17 cellular contexts compared by ENCODE assay signal in the genomic region with DNA sequence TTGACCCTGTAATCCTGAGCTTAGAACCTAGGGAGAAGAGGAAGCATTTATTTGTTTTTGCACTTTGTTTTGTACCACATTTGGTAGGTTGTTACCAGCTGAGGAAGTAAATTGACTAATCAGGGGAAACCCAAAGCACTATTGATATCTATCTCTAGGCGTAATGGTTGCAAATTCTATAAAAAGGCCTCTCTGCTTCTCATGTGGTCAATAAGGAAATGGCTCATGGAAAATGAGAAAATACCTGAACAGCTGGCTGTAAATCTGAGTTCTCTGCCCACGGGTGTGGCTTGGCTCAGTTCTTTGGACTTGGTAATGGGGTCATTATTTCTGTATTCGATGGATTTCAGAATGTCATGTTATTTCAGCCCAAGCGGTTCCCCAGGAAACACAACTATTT. TPM values are rescaled to one million over a fixed set of nuclear protein-coding genes. Genes with fewer than 3 reads are reported as not detected.
DNase-seq lines count a peak whose midpoint lies in the region; ATAC-seq and TF ChIP-seq lines count a peak whose summit lies in the region.
"Had no signal": no experiment of that assay in that cellular context is flagged by ENCODE, and none has a peak within 500 bp of the region (broad histone marks: within the 10 kb centered on the region; RNA-seq: fewer than 3 reads in every experiment).

No MANE protein-coding gene starts in this region.

- no peaks in the 10 kb centered on the region for H3K36me3 ChIP-seq in SK-N-SH (replicated peaks in 1 of 2; ENCODE audit: control insufficient read depth in 1 of 2, insufficient read depth in 2 of 2, low read length in 1 of 2)
- no peaks in the 10 kb centered on the region for H3K36me3 ChIP-seq in brain microvascular endothelial cell (replicated peaks)

- no peaks in the 10 kb centered on the region for H3K27me3 Mint-ChIP-seq in stimulated activated naive B cell treated with anti-CD40 and anti-IgM and Interleukin-4, amounts not matched to agents 10 μg/mL and 1 μg/mL and 100 μg/mL, for 72 hours
- H3K27me3 Mint-ChIP-seq in activated naive CD4-positive, alpha-beta T cell treated with anti-CD3 and anti-CD28 coated beads for 36 hours (ENCODE audit: low read depth): no peaks in the 10 kb centered on the region
- H3K27me3 Mint-ChIP-seq: dendritic cell treated with granulocyte-macrophage colony-stimulating factor and Interleukin-4, amounts not matched to agents 40 ng/mL and 50 ng/mL, for 4 days had no signal

- no peaks in the 10 kb centered on the region for H3F3A ChIP-seq in SK-N-SH (replicated peaks; ENCODE audit: insufficient read depth)

- TF ChIP-seq CTCF in SK-N-SH (IDR thresholded peaks at IDR 0.05) (no peak), brain microvascular endothelial cell (IDR thresholded peaks at IDR 0.05; ENCODE audit: low read depth, low read length, missing control alignments) (no peak)

- no peaks in the 10 kb centered on the region for H3K9me3 ChIP-seq in SK-N-SH

- H3K4me1 ChIP-seq in SK-N-SH (ENCODE audit: control insufficient read depth in 1 of 2, insufficient read depth in 2 of 2, low read depth in 1 of 2, low read length in 1 of 2): no peaks in the 10 kb centered on the region
- H3K4me1 ChIP-seq: parathyroid adenoma had no signal

- no peak for TF ChIP-seq RAD21 in SK-N-SH (IDR thresholded peaks at IDR 0.05; ENCODE audit: low read length)

- H3K4me3 ChIP-seq in SK-N-SH (ENCODE audit: low read depth in 2 of 2, low read length in 1 of 2) (no peak overlapping the region), brain microvascular endothelial cell (ENCODE audit: low read depth, low read length) (no peak overlapping the region)

- H3K9me2 ChIP-seq in SK-N-SH: no peaks in the 10 kb centered on the region

- no peak overlapping the region for H3K4me3 Mint-ChIP-seq in stimulated activated naive B cell treated with anti-CD40 and anti-IgM and Interleukin-4, amounts not matched to agents 10 μg/mL and 1 μg/mL and 100 μg/mL, for 72 hours
- H3K4me3 Mint-ChIP-seq in activated naive CD4-positive, alpha-beta T cell treated with anti-CD3 and anti-CD28 coated beads for 36 hours: no peak overlapping the region
- H3K4me3 Mint-ChIP-seq: dendritic cell treated with granulocyte-macrophage colony-stimulating factor and Interleukin-4, amounts not matched to agents 40 ng/mL and 50 ng/mL, for 4 days had no signal

- H3K4me1 Mint-ChIP-seq in stimulated activated naive B cell treated with anti-CD40 and anti-IgM and Interleukin-4, amounts not matched to agents 10 μg/mL and 1 μg/mL and 100 μg/mL, for 72 hours: peaks cover 0 to 5% of the 10 kb centered on the region in 2 donors
- peaks cover 8% of the 10 kb centered on the region for H3K4me1 Mint-ChIP-seq in activated naive CD4-positive, alpha-beta T cell treated with anti-CD3 and anti-CD28 coated beads for 36 hours (ENCODE audit: low read depth)

- H3K27ac ChIP-seq in SK-N-SH (ENCODE audit: low read depth in 2 of 2, low read length in 1 of 2): no peak overlapping the region
- H3K27ac ChIP-seq in brain microvascular endothelial cell: no peak overlapping the region
- H3K27ac ChIP-seq: parathyroid adenoma, VCaP had no signal

- no peak for DNase-seq in SK-N-SH
- no peak for DNase-seq in stimulated activated naive B cell treated with anti-CD40 and anti-IgM and Interleukin-4, amounts not matched to agents 10 μg/mL and 1 μg/mL and 100 μg/mL, for 72 hours
- no peak for DNase-seq in GM03348 (ENCODE audit: low spot score)
- no peak for DNase-seq in activated naive CD4-positive, alpha-beta T cell treated with anti-CD3 and anti-CD28 coated beads for 36 hours
- no peak for DNase-seq in brain microvascular endothelial cell
- DNase-seq: ACHN; activated effector memory CD4-positive, alpha-beta T cell treated with Interleukin-2 at 50 U/mL for 16 hours; foreskin melanocyte; left ventricle myocardium superior; NCI-H1694; stimulated activated CD4-positive, alpha-beta T cell treated with anti-CD3 and anti-CD28 coated beads, Interleukin-4, amount 100 ng/mL, for 24 hours had no signal

- intact Hi-C loops in activated naive CD4-positive, alpha-beta T cell treated with anti-CD3 and anti-CD28 coated beads for 36 hours (cut with micrococcal nuclease): loop anchor here (2.0 kb wide), 1 partner anchor 17 kb away; no protein-coding TSS in a partner anchor

- no peak for TF ChIP-seq EP300 in SK-N-SH (IDR thresholded peaks at IDR 0.05; ENCODE audit: borderline replicate concordance in 1 of 2, low read depth in 1 of 2, low read length in 1 of 2)

- H3K27me3 ChIP-seq in SK-N-SH (ENCODE audit: insufficient read depth) (no peaks in the 10 kb centered on the region; the same call in 1 of the 2 replicates), brain microvascular endothelial cell (replicated peaks) (no peaks in the 10 kb centered on the region)

- H2AFZ ChIP-seq in SK-N-SH (ENCODE audit: low read depth): 0 out of 2 replicates have a peak overlapping the region, but pooled peaks have one; percentile 29
- H2AFZ ChIP-seq: parathyroid adenoma had no signal

- no peak overlapping the region for H3K9ac ChIP-seq in SK-N-SH
- H3K9ac ChIP-seq: parathyroid adenoma had no signal

- no peaks in the 10 kb centered on the region for H3K79me2 ChIP-seq in SK-N-SH (ENCODE audit: insufficient read depth)
- H3K79me2 ChIP-seq: parathyroid adenoma had no signal

- H3K36me3 Mint-ChIP-seq in stimulated activated naive B cell treated with anti-CD40 and anti-IgM and Interleukin-4, amounts not matched to agents 10 μg/mL and 1 μg/mL and 100 μg/mL, for 72 hours: no peaks in the 10 kb centered on the region
- H3K36me3 Mint-ChIP-seq in activated naive CD4-positive, alpha-beta T cell treated with anti-CD3 and anti-CD28 coated beads for 36 hours (ENCODE audit: low read depth): no peaks in the 10 kb centered on the region

- H3K4me2 ChIP-seq in SK-N-SH: no peak overlapping the region

- CTCF ChIA-PET in SK-N-SH (lab: Yijun Ruan, JAX): interaction anchor here (0.8 to 1.8 kb wide), 2 partner anchors 277 to 300 kb away, joined by 3 to 4 read pairs; no protein-coding TSS in a partner anchor
- CTCF ChIA-PET in activated naive CD4-positive, alpha-beta T cell treated with anti-CD3 and anti-CD28 coated beads for 36 hours (lab: Charles Lee): interaction anchor here (1.0 kb wide), 1 partner anchor 34 kb away, joined by 3 read pairs; no protein-coding TSS in a partner anchor

- POLR2A ChIA-PET in SK-N-SH (lab: Yijun Ruan, JAX): no interaction called here

- ATAC-seq in SK-N-SH treated with all-trans-retinoic acid at 6 μM for 48 hours (no peak), GM21717 (IDR thresholded peaks at IDR 0.05; ENCODE audit: unreplicated experiment) (peak; percentile 86), HG03520 (IDR thresholded peaks at IDR 0.05; ENCODE audit: unreplicated experiment) (peak; percentile 92)
- peak; percentile 53 to 82 for ATAC-seq in stimulated activated naive B cell treated with anti-CD40 and anti-IgM and Interleukin-4, amounts not matched to agents 10 μg/mL and 1 μg/mL and 100 μg/mL, for 72 hours (replicated peaks)
- ATAC-seq: left ventricle myocardium superior had no signal

- peaks cover 1 to 4% of the 10 kb centered on the region in 2 donors for H3K9me3 Mint-ChIP-seq in stimulated activated naive B cell treated with anti-CD40 and anti-IgM and Interleukin-4, amounts not matched to agents 10 μg/mL and 1 μg/mL and 100 μg/mL, for 72 hours
- H3K9me3 Mint-ChIP-seq in activated naive CD4-positive, alpha-beta T cell treated with anti-CD3 and anti-CD28 coated beads for 36 hours: no peaks in the 10 kb centered on the region
- H3K9me3 Mint-ChIP-seq: dendritic cell treated with granulocyte-macrophage colony-stimulating factor and Interleukin-4, amounts not matched to agents 40 ng/mL and 50 ng/mL, for 4 days had no signal

- in situ Hi-C loops in brain microvascular endothelial cell (cut with HindIII; ENCODE audit: low pct_ligation_motif_present, low sequenced_read_pairs): no loop called here

- no peak overlapping the region for H3K27ac Mint-ChIP-seq in stimulated activated naive B cell treated with anti-CD40 and anti-IgM and Interleukin-4, amounts not matched to agents 10 μg/mL and 1 μg/mL and 100 μg/mL, for 72 hours
- no peak overlapping the region for H3K27ac Mint-ChIP-seq in activated naive CD4-positive, alpha-beta T cell treated with anti-CD3 and anti-CD28 coated beads for 36 hours
- H3K27ac Mint-ChIP-seq: dendritic cell treated with granulocyte-macrophage colony-stimulating factor and Interleukin-4, amounts not matched to agents 40 ng/mL and 50 ng/mL, for 4 days had no signal

- 46% methylated on average over 4 of the region's 4 CpGs for WGBS in SK-N-SH (ENCODE audit: low lambda C conversion rate)

- H4K20me1 ChIP-seq in SK-N-SH (ENCODE audit: insufficient read depth): no peaks in the 10 kb centered on the region

TF ChIP-seq in SK-N-SH treated with all-trans-retinoic acid at 6 μM for 48 hours, 23 proteins besides CTCF, POLR2A, EP300 and RAD21:
- TF ChIP-seq SNAI2 (CRISPR knock-in tag; IDR thresholded peaks at IDR 0.05) (no peak), ZFP3 (CRISPR knock-in tag; IDR thresholded peaks at IDR 0.05) (no peak)

RNA-seq across cellular contexts. Expression of a gene that starts 42.4 kb away (rescaled TPM):
- polyA plus RNA-seq in SK-N-SH (2012; rRNA removed): not detected in 2 replicates
- 0.01 TPM in 1 of 2 replicates, not detected in the other for polyA plus RNA-seq in SK-N-SH (2012; cell fraction: cytosol; rRNA removed)
- polyA plus RNA-seq in SK-N-SH (2012; cell fraction: nucleus; rRNA removed): not detected in 2 replicates
- 1 to 10 TPM; 3.2 to 3.8 TPM for total RNA-seq in activated naive CD4-positive, alpha-beta T cell treated with anti-CD3 and anti-CD28 coated beads for 36 hours
- total RNA-seq: left ventricle myocardium superior had no signal
